In genomic region chr1:43252225-43252624, GRCh38 we compare ENCODE assay signal across 12 cellular contexts. TPM values are rescaled to one million over a fixed set of nuclear protein-coding genes. Genes with fewer than 3 reads are reported as not detected.
"Had no signal": no experiment of that assay in that cellular context is flagged by ENCODE, and none has a peak within 500 bp of the region (broad histone marks: within the 10 kb centered on the region; RNA-seq: fewer than 3 reads in every experiment).

No MANE protein-coding gene starts in this region.

- H3K36me3 ChIP-seq: HAP-1 had no signal

- H3K4me3 ChIP-seq: GM23248, GM23338, HAP-1 had no signal

- H3K4me1 ChIP-seq: HAP-1 had no signal

- DNase-seq: GM23248, GOT3, H7, H9, HCEC 1CT, HFFc6 had no signal

- H3K27ac ChIP-seq: GM23248 had no signal

- H2AFZ ChIP-seq: GM23248, GM23338 had no signal

- H3K9ac ChIP-seq: GM23248 had no signal

- FAIRE-seq: H1, H54 had no signal

- H3K4me2 ChIP-seq: GM23338 had no signal

- ATAC-seq: GM23338, HCT116 had no signal

- H3K4me3 Mint-ChIP-seq: GM23338, H9, HFFc6 had no signal

- H3K27ac Mint-ChIP-seq: GM23338, H9, HFFc6 had no signal

- H3K4me1 Mint-ChIP-seq: GM23338, H9 had no signal

RNA-seq across cellular contexts. Expression of gene TMEM125, which starts 17.6 kb away (rescaled TPM):
- total RNA-seq: GM23248, H4, HFFc6 had no signal
- polyA plus RNA-seq: GM23248 had no signal

RNA-seq across cellular contexts. Expression of gene C1orf210, which starts 33.2 kb away (rescaled TPM):
- total RNA-seq: GM23248, H4, HFFc6 had no signal
- polyA plus RNA-seq: GM23248 had no signal

RNA-seq across cellular contexts. Expression of gene TIE1, which starts 48.6 kb away (rescaled TPM):
- total RNA-seq: GM23248 had no signal
